ENCODE assay signal across 1 cellular context in genomic region chr12:120581998-120582397, GRCh38.
TF ChIP-seq lines count a peak whose summit lies in the region.

No MANE protein-coding gene starts in this region.

TF ChIP-seq in IMR-90, 13 proteins besides CTCF, POLR2A, EP300 and RAD21 (continued from another document):
- TF ChIP-seq, protein P1, sequence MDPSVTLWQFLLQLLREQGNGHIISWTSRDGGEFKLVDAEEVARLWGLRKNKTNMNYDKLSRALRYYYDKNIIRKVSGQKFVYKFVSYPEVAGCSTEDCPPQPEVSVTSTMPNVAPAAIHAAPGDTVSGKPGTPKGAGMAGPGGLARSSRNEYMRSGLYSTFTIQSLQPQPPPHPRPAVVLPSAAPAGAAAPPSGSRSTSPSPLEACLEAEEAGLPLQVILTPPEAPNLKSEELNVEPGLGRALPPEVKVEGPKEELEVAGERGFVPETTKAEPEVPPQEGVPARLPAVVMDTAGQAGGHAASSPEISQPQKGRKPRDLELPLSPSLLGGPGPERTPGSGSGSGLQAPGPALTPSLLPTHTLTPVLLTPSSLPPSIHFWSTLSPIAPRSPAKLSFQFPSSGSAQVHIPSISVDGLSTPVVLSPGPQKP (IDR thresholded peaks at IDR 0.05; ENCODE audit: borderline replicate concordance, low read depth, low read length): no peak
- TF ChIP-seq RFX5 (IDR thresholded peaks at IDR 0.05; ENCODE audit: low read depth, low read length): no peak
- TF ChIP-seq, protein P2, sequence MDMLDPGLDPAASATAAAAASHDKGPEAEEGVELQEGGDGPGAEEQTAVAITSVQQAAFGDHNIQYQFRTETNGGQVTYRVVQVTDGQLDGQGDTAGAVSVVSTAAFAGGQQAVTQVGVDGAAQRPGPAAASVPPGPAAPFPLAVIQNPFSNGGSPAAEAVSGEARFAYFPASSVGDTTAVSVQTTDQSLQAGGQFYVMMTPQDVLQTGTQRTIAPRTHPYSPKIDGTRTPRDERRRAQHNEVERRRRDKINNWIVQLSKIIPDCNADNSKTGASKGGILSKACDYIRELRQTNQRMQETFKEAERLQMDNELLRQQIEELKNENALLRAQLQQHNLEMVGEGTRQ (IDR thresholded peaks at IDR 0.05; ENCODE audit: low read depth, low read length): no peak
- TF ChIP-seq BHLHE40 (IDR thresholded peaks at IDR 0.05; ENCODE audit: low read depth, low read length): no peak
